Comparison of ENCODE assay signal across 9 cellular contexts in genomic region chr1:195064358-195064757, GRCh38.
"Had no signal": no experiment of that assay in that cellular context is flagged by ENCODE, and none has a peak within 500 bp of the region (broad histone marks: within the 10 kb centered on the region; RNA-seq: fewer than 3 reads in every experiment).

No MANE protein-coding gene starts in this region.

- DNase-seq: GM23248, GOT3, H7, HFFc6, KBM-7 had no signal

- H3K4me3 ChIP-seq: GM23248, HAP-1 had no signal

- FAIRE-seq: HTR-8/SVneo had no signal

- H3K27ac ChIP-seq: GM23248, KMS-11 had no signal

- H2AFZ ChIP-seq: GM23248 had no signal

- H3K4me1 ChIP-seq: HAP-1 had no signal

- H3K4me2 ChIP-seq: KMS-11 had no signal

- H3K9ac ChIP-seq: GM23248, KMS-11 had no signal

- H3K36me3 ChIP-seq: HAP-1 had no signal

- ATAC-seq: HCT116 had no signal

- H3K9me3 ChIP-seq: HAP-1 had no signal
